ENCODE assay signal across 15 cellular contexts in the genomic region with DNA sequence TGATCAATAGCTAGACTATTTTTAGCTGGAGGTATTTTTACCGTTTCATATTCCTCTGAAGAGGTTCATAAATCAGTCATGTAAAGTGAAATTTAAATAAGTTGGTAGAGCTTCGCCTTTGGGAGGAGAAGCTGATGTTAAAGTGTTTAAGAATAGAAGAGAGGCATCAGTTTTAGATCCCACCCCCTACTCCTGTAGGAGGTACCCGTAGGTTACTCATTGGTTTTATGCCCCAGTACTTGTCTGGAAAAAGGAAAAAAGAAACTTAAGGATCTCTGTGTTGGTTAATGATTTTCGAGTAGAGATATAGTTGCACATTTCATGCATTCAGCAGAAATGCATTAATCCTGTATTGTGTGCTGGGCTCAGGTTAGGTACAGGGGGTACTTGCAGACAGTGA. TPM values are rescaled to one million over a fixed set of nuclear protein-coding genes. Genes with fewer than 3 reads are reported as not detected.
"Had no signal": no experiment of that assay in that cellular context is flagged by ENCODE, and none has a peak within 500 bp of the region (broad histone marks: within the 10 kb centered on the region; RNA-seq: fewer than 3 reads in every experiment).

No MANE protein-coding gene starts in this region.

- H3K27ac ChIP-seq: colonic mucosa, parathyroid adenoma, tibial nerve had no signal

- H3K36me3 Mint-ChIP-seq: activated naive CD4-positive, alpha-beta T cell treated with anti-CD3 and anti-CD28 coated beads, Interleukin-2, amount 50 U/mL, for 24 hours had no signal

- H2AFZ ChIP-seq: parathyroid adenoma had no signal

- H3K4me1 ChIP-seq: colonic mucosa, tibial nerve had no signal

- H3K4me3 ChIP-seq: colonic mucosa, tibial nerve had no signal

- H3K9me3 ChIP-seq: colonic mucosa, tibial nerve had no signal

- H3K36me3 ChIP-seq: colonic mucosa, tibial nerve had no signal

- H3K27me3 ChIP-seq: colonic mucosa, tibial nerve had no signal

- FAIRE-seq: islet of Langerhans had no signal

- H3K79me2 ChIP-seq: parathyroid adenoma had no signal

- H3K4me3 Mint-ChIP-seq: activated naive CD4-positive, alpha-beta T cell treated with anti-CD3 and anti-CD28 coated beads, Interleukin-2, amount 50 U/mL, for 24 hours had no signal

- H3K27me3 Mint-ChIP-seq: activated naive CD4-positive, alpha-beta T cell treated with anti-CD3 and anti-CD28 coated beads, Interleukin-2, amount 50 U/mL, for 24 hours had no signal

- DNase-seq: activated CD4-positive, alpha-beta T cell treated with anti-CD3 and anti-CD28 coated beads, Interleukin-2, amount 50 U/mL, for 1 hour; activated CD4-positive, CD25-positive, alpha-beta regulatory T cell; activated effector memory CD4-positive, alpha-beta T cell treated with Interleukin-2 at 50 U/mL for 16 hours; activated T-cell treated with anti-CD3 and anti-CD28 coated beads for 4 hours; amygdala; colonic mucosa; effector memory CD4-positive, alpha-beta T cell; retina had no signal

- H3K9ac ChIP-seq: parathyroid adenoma had no signal

- H3K27ac Mint-ChIP-seq: activated naive CD4-positive, alpha-beta T cell treated with anti-CD3 and anti-CD28 coated beads, Interleukin-2, amount 50 U/mL, for 24 hours had no signal

- H3K9me3 Mint-ChIP-seq: activated naive CD4-positive, alpha-beta T cell treated with anti-CD3 and anti-CD28 coated beads, Interleukin-2, amount 50 U/mL, for 24 hours had no signal

RNA-seq across cellular contexts. Expression of gene ZNF365, which starts 8.7 kb away (rescaled TPM):
- total RNA-seq: mesenteric fat pad; T-helper 2 cell treated with Interferon-gamma antibody and Interleukin-4, amounts not matched to agents 100 ng/mL and 5 ng/mL, for 36 hours had no signal
- polyA plus RNA-seq: liver had no signal
